ENCODE assay signal across 23 cellular contexts in the genomic region with DNA sequence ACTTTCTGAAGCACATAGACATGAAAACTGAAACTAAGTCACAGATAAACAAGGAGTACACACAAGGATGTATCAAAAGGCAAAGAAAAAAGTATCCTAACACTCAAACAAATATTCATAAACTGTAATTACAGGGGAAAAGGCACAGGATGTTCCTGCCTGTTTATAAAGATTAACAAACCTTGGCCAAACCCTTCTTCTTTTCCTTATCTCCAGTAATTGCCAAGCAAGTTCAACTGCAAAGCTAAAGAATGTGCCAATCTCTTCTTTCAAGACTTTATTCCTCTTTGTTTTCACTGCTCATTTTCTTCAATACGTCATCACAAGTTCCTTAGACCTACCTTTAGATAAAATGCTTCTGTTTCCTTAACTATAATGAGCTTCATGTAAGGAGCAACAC.
DNase-seq lines count a peak whose midpoint lies in the region; FAIRE-seq and TF ChIP-seq lines count a peak whose summit lies in the region.
"Had no signal": no experiment of that assay in that cellular context is flagged by ENCODE, and none has a peak within 500 bp of the region (broad histone marks: within the 10 kb centered on the region; RNA-seq: fewer than 3 reads in every experiment).

No MANE protein-coding gene starts in this region.

- TF ChIP-seq CTCF in LNCaP clone FGC (IDR thresholded peaks at IDR 0.05; ENCODE audit: control insufficient read depth, extremely low read depth, insufficient read depth) (no peak), VCaP (conservative IDR thresholded peaks at IDR 0.05) (no peak), fibroblast of villous mesenchyme (IDR thresholded peaks at IDR 0.05; ENCODE audit: insufficient read depth, low read depth, low read length) (no peak)

- DNase-seq in LNCaP clone FGC (ENCODE audit: low read depth) = peak; percentile 90
- peak; percentile 19 for DNase-seq in fibroblast of villous mesenchyme (ENCODE audit: low read depth)
- no peak for DNase-seq in SK-N-DZ (ENCODE audit: low spot score)
- DNase-seq in EL = no peak
- no peak for DNase-seq in H54 (ENCODE audit: insufficient read length, low spot score)
- DNase-seq in NCI-H1694 (lab: John Stamatoyannopoulos, UW) = no peak
- DNase-seq: AML-193; CD4-positive, alpha-beta memory T cell; KBM-7; MM.1S; NCI-H1694 treated with DMSO at 0.1 percent for 48 hours; NCI-H2081; NCI-H2227 treated with DMSO at 0.1 percent for 48 hours; NCI-H510A; NCI-H69; SHP77 treated with DMSO at 0.1 percent for 48 hours; SK-N-SH; SW 1271 had no signal

- H3K4me3 ChIP-seq in LNCaP clone FGC (ENCODE audit: low read depth, low read length) = no peak overlapping the region
- H3K4me3 ChIP-seq in fibroblast of villous mesenchyme (ENCODE audit: low read depth, low read length) = no peak overlapping the region
- H3K4me3 ChIP-seq: BLaER1 treated with 17β-estradiol and CSF1 and Interleukin-3, amounts not matched to agents 10 nM and 100 nM had no signal

- TF ChIP-seq POLR2A in H54 (IDR thresholded peaks at IDR 0.05; ENCODE audit: low read depth, low read length) = no peak

- H3K27ac ChIP-seq in VCaP = peak overlapping the region; percentile 69
- H3K27ac ChIP-seq: BLaER1 treated with 17β-estradiol and CSF1 and Interleukin-3, amounts not matched to agents 10 nM and 100 nM had no signal

- no peak for FAIRE-seq in H54 (lab: Jason Lieb, UNC)
- FAIRE-seq: GM12892, H1, HTR-8/SVneo had no signal

Comparison
In these comparisons a context has a peak if more than half of its experiments do, and no peak if none do; other contexts are left out.
1. DNase-seq: peak in LNCaP clone FGC (single experiment) and fibroblast of villous mesenchyme (single experiment); none in SK-N-DZ (single experiment), EL (single experiment), H54 (single experiment) and NCI-H1694 (single experiment).